In the genomic region with DNA sequence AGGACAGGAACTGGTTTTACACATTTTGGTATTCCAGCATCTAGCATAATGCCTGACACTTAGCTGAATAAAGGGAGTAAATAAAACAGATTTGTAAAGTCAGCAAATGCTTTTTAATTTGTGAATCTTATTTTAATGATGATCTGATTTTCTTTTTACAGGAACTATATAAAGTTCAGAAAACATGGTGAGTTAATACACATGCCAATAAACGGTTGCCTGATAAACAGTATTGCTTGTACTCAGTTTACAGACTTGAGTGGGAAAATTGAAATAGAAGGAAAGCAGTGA, we compare ENCODE assay signal across 9 cellular contexts. TPM values are rescaled to one million over a fixed set of nuclear protein-coding genes. Genes with fewer than 3 reads are reported as not detected.
A peak's percentile ranks its signal among the peaks of the same experiment; 100 is the strongest.
DNase-seq lines count a peak whose midpoint lies in the region; ATAC-seq, FAIRE-seq and TF ChIP-seq lines count a peak whose summit lies in the region.
"Had no signal": no experiment of that assay in that cellular context is flagged by ENCODE, and none has a peak within 500 bp of the region (broad histone marks: within the 10 kb centered on the region; RNA-seq: fewer than 3 reads in every experiment).

No MANE protein-coding gene starts in this region.

- no peaks in the 10 kb centered on the region for H3K9me3 ChIP-seq in right atrium auricular region

- intact Hi-C loops in Right ventricle myocardium superior (cut with DNase I), result no loop called here

- TF ChIP-seq CTCF in right atrium auricular region (IDR thresholded peaks at IDR 0.05) (no peak), brain (conservative IDR thresholded peaks at IDR 0.05) (no peak)

- peaks cover 17% of the 10 kb centered on the region for H3K79me2 ChIP-seq in mesendoderm (ENCODE audit: control insufficient read depth, insufficient read depth, low read length)

- H3K9me3 Mint-ChIP-seq in brain, result peaks cover 0 to 3% (median 0%) of the 10 kb centered on the region in 5 experiments

- peak overlapping the region; percentile 95 to 99 (median 99) for H3K4me3 Mint-ChIP-seq in brain

- peaks cover 37% of the 10 kb centered on the region for H3K4me1 Mint-ChIP-seq in brain

- no peak overlapping the region for H3K18ac ChIP-seq in mesendoderm (ENCODE audit: low read length)

- H3K27me3 ChIP-seq in right atrium auricular region (no peaks in the 10 kb centered on the region), mesendoderm (ENCODE audit: insufficient read depth, low read length, poor library complexity) (no peaks in the 10 kb centered on the region)

- no peak overlapping the region for H3K23ac ChIP-seq in mesendoderm (ENCODE audit: low read length)

- H3K4ac ChIP-seq in mesendoderm (ENCODE audit: low read depth, low read length), result no peak overlapping the region

- H3K27ac ChIP-seq in right atrium auricular region, result no peak overlapping the region
- no peak overlapping the region for H3K27ac ChIP-seq in mesendoderm (ENCODE audit: low read depth, low read length)
- no peak overlapping the region for H3K27ac ChIP-seq in urinary bladder (ENCODE audit: low read depth)

- no peak overlapping the region for H4K5ac ChIP-seq in mesendoderm (ENCODE audit: low read length)

- no peak for ATAC-seq in Right ventricle myocardium superior (ENCODE audit: poor library complexity)

- H3K36me3 ChIP-seq in right atrium auricular region, result peaks cover 40% of the 10 kb centered on the region
- H3K36me3 ChIP-seq in mesendoderm (ENCODE audit: control insufficient read depth, insufficient read depth, low read length), result no peaks in the 10 kb centered on the region
- H3K36me3 ChIP-seq in urinary bladder (ENCODE audit: insufficient read depth), result peaks cover 4% of the 10 kb centered on the region

- no CpG with 5 or more reads among the region's 1 CpG for WGBS in mesendoderm (ENCODE audit: extremely low coverage, insufficient coverage, low lambda C conversion rate)
- WGBS in urinary bladder, result 26% methylated on average over 1 of the region's 1 CpG

- H3K4me1 ChIP-seq in right atrium auricular region (peaks cover 0 to 28% of the 10 kb centered on the region in 2 donors), mesendoderm (ENCODE audit: control insufficient read depth, low read depth, low read length) (peaks cover 2% of the 10 kb centered on the region), urinary bladder (ENCODE audit: insufficient read depth) (peaks cover 2% of the 10 kb centered on the region)

- H3K4me3 ChIP-seq in right atrium auricular region, result peak overlapping the region; percentile 66 to 79
- H3K4me3 ChIP-seq in mesendoderm (ENCODE audit: low read length), result no peak overlapping the region
- peak overlapping the region; percentile 65 for H3K4me3 ChIP-seq in urinary bladder (ENCODE audit: low read depth, low read length)

- H3K4me2 ChIP-seq in mesendoderm (ENCODE audit: low read length), result peak overlapping the region; percentile 97

- no peak overlapping the region for H2BK15ac ChIP-seq in mesendoderm (replicated peaks; ENCODE audit: low read depth)

- no peak for FAIRE-seq in GM19239 (lab: Jason Lieb, UNC)
- FAIRE-seq: G401.6 had no signal

- no peak overlapping the region for H2BK120ac ChIP-seq in mesendoderm (ENCODE audit: low read depth, low read length)

- DNase-seq in right atrium auricular region (ENCODE audit: low spot score), result no peak
- DNase-seq in Right ventricle myocardium superior, result no peak
- DNase-seq in mesendoderm, result no peak
- DNase-seq in NCI-H2196 (lab: John Stamatoyannopoulos, UW; ENCODE audit: unreplicated experiment), result no peak
- no peak for DNase-seq in stimulated activated naive CD4-positive, alpha-beta T cell (lab: John Stamatoyannopoulos, UW)
- DNase-seq in GM19239 (ENCODE audit: insufficient read length, low spot score), result no peak

- H3K27me3 Mint-ChIP-seq in brain, result peaks cover 12% of the 10 kb centered on the region

- H3K56ac ChIP-seq in mesendoderm (ENCODE audit: low read length), result peak overlapping the region; percentile 97

- H3K79me1 ChIP-seq in mesendoderm (ENCODE audit: low read length), result peaks cover 15% of the 10 kb centered on the region

- peaks cover 40% of the 10 kb centered on the region for H3K36me3 Mint-ChIP-seq in brain

- H2AK5ac ChIP-seq in mesendoderm (ENCODE audit: low read length), result no peak overlapping the region

- H4K8ac ChIP-seq in mesendoderm (ENCODE audit: low read depth, low read length), result no peak overlapping the region

- no peak overlapping the region for H2BK5ac ChIP-seq in mesendoderm (ENCODE audit: low read length)

- peak overlapping the region; percentile 71 to 99 (median 96) for H3K27ac Mint-ChIP-seq in brain

- H3K9ac ChIP-seq in mesendoderm (ENCODE audit: low read length), result peak overlapping the region; percentile 95

RNA-seq across cellular contexts. Expression of gene PSMA4, which starts 1.4 kb away (rescaled TPM):
- total RNA-seq in right atrium auricular region (10 to 100 TPM; 85.8 to 87.1 TPM), Right ventricle myocardium superior (113 TPM), urinary bladder (194 TPM)
- polyA plus RNA-seq in brain (ENCODE audit: insufficient read depth, low read depth, low replicate concordance) (110 TPM), urinary bladder (183 TPM)
- polyA plus RNA-seq in mesendoderm (2013, experiment 1 of 2), result 668 TPM
- 669 TPM for polyA plus RNA-seq in mesendoderm (2013, experiment 2 of 2)

RNA-seq across cellular contexts. Expression of gene CHRNA5, which starts 23.6 kb away (rescaled TPM):
- total RNA-seq in right atrium auricular region (under 1 TPM; 0.22 to 0.59 TPM), Right ventricle myocardium superior (4.2 TPM), urinary bladder (3.3 TPM)
- polyA plus RNA-seq in brain (ENCODE audit: insufficient read depth, low read depth, low replicate concordance) (3.9 TPM), urinary bladder (2.6 TPM)
- 19.0 TPM for polyA plus RNA-seq in mesendoderm (2013, experiment 1 of 2)
- polyA plus RNA-seq in mesendoderm (2013, experiment 2 of 2), result 19.0 TPM

RNA-seq across cellular contexts. Expression of gene HYKK, which starts 34.3 kb away (rescaled TPM):
- total RNA-seq in right atrium auricular region (10 to 100 TPM in 1 of 2 donors, 1 to 10 TPM in 1; 6.1 to 12.5 TPM), Right ventricle myocardium superior (4.9 TPM), urinary bladder (7.1 TPM)
- polyA plus RNA-seq in brain (ENCODE audit: insufficient read depth, low read depth, low replicate concordance) (6.6 TPM), urinary bladder (4.8 TPM)
- 0.70 TPM for polyA plus RNA-seq in mesendoderm (2013, experiment 1 of 2)
- 0.77 TPM for polyA plus RNA-seq in mesendoderm (2013, experiment 2 of 2)
